In genomic region chr6:32940656-32941411, GRCh38 we compare ENCODE assay signal across 8 cellular contexts. TPM values are rescaled to one million over a fixed set of nuclear protein-coding genes. Genes with fewer than 3 reads are reported as not detected.
DNase-seq lines count a peak whose midpoint lies in the region; ATAC-seq and TF ChIP-seq lines count a peak whose summit lies in the region.

HLA-DMB (minus strand) TSS chr6:32941028; CDS start chr6:32940807, 221 bp downstream.

- H3K27me3 ChIP-seq in RWPE2 (ENCODE audit: insufficient read depth, poor library complexity, severe bottlenecking) (peaks cover 3% of the 10 kb centered on the region), parathyroid adenoma (ENCODE audit: control insufficient read depth, insufficient read depth, low read length) (no peaks in the 10 kb centered on the region)

- intact Hi-C loops in left cardiac atrium (cut with DNase I) = no loop called here

- H3K4me1 ChIP-seq in RWPE2 (ENCODE audit: insufficient read depth, poor library complexity, severe bottlenecking) (no peaks in the 10 kb centered on the region), parathyroid adenoma (peaks cover 11% of the 10 kb centered on the region)

- peak within 1 kb of the TSS; percentile 88 for H2AFZ ChIP-seq in parathyroid adenoma

- H3K9ac ChIP-seq in parathyroid adenoma = no peak within 1 kb of the TSS

- peak; percentile 37 for ATAC-seq in GM19467 (IDR thresholded peaks at IDR 0.05; ENCODE audit: unreplicated experiment)
- ATAC-seq in RWPE2 (ENCODE audit: low read depth) = peak; percentile 98
- peak; percentile 92 to 95 for ATAC-seq in left cardiac atrium

- TF ChIP-seq CTCF in RWPE2 (IDR thresholded peaks at IDR 0.05; ENCODE audit: poor library complexity, severe bottlenecking) (no peak), parathyroid adenoma (IDR thresholded peaks at IDR 0.05) (no peak)

- H3K9me3 ChIP-seq in RWPE2 (ENCODE audit: severe bottlenecking) (no peaks in the 10 kb centered on the region), parathyroid adenoma (ENCODE audit: control insufficient read depth, low read length) (no peaks in the 10 kb centered on the region)

- DNase-seq in ELF-1 (ENCODE audit: low read depth, low spot score) (peak; percentile 13), HK-2 (ENCODE audit: unreplicated experiment) (peak; percentile 63), RWPE2 (ENCODE audit: low spot score) (no peak), amniotic stem cell (lab: John Stamatoyannopoulos, UW) (peak; percentile 41), left cardiac atrium (peak; percentile 30), NCI-H187 (lab: John Stamatoyannopoulos, UW) (no peak)

- H3K4me3 ChIP-seq in RWPE2 (ENCODE audit: severe bottlenecking) (peak within 1 kb of the TSS; percentile 7), parathyroid adenoma (ENCODE audit: low read depth, low read length) (peak within 1 kb of the TSS; percentile 36)

- no peaks in the 10 kb centered on the region for H3K79me2 ChIP-seq in parathyroid adenoma

- H3K27ac ChIP-seq in RWPE2 (ENCODE audit: poor library complexity, severe bottlenecking) (no peak within 1 kb of the TSS), parathyroid adenoma (peak within 1 kb of the TSS; percentile 74)

- H3K36me3 ChIP-seq in RWPE2 (ENCODE audit: low read depth) (no peaks in the 10 kb centered on the region), parathyroid adenoma (ENCODE audit: control insufficient read depth, insufficient read depth, low read length) (no peaks in the 10 kb centered on the region)

- H3K4me2 ChIP-seq in parathyroid adenoma (ENCODE audit: low read length) = peak within 1 kb of the TSS; percentile 59

RNA-seq across cellular contexts. Expression of gene HLA-DMB, which starts in this region (rescaled TPM):
- 10 to 100 TPM in 1 of 2 donors, 1 to 10 TPM in 1; 6.9 to 15.8 TPM for total RNA-seq in left cardiac atrium

Comparison
In these comparisons a context has a peak if more than half of its experiments do, and no peak if none do; other contexts are left out.
1. DNase-seq: peak in ELF-1 (single experiment), HK-2 (single experiment), amniotic stem cell (single experiment) and left cardiac atrium (single experiment); none in RWPE2 (single experiment) and NCI-H187 (0 of 2).
2. ATAC-seq: peak in every context shown above with its lines; median percentile 98 in RWPE2; 94 in left cardiac atrium; 37 in GM19467.